In the genomic region with DNA sequence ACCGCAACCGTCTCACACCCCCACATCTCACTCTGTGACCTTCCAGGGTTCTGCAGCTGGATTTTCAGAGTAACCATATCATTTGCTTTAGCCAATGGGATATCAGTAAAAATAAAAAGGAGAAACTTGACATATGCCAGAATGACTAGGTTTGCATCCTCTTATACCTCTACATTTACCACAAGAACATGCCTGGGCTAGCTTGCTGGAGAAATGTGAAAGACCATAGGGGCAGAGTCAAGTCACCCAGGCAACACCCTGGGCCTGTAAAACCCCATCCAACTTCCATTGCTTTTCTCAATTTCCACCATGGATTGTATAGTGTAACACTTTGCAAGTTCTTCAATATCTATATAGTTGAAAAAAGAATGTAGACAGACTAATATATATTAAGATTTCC, we compare ENCODE assay signal across 25 cellular contexts.
"Had no signal": no experiment of that assay in that cellular context is flagged by ENCODE, and none has a peak within 500 bp of the region (broad histone marks: within the 10 kb centered on the region; RNA-seq: fewer than 3 reads in every experiment).

No MANE protein-coding gene starts in this region.

- H3K4me3 ChIP-seq: SJCRH30 had no signal

- H3K27me3 ChIP-seq: brain microvascular endothelial cell, SJCRH30 had no signal

- H3K4me1 ChIP-seq: SJCRH30 had no signal

- DNase-seq: activated CD4-positive, alpha-beta memory T cell treated with anti-CD3 and anti-CD28 coated beads for 36 hours; activated CD4-positive, alpha-beta T cell treated with anti-CD3 and anti-CD28 coated beads, Interleukin-2, amount 10 ng/mL, durations not matched to agents 7 days and 5 days; activated CD4-positive, CD25-positive, alpha-beta regulatory T cell; activated CD8-positive, alpha-beta memory T cell treated with anti-CD3 and anti-CD28 coated beads for 24 hours; activated gamma-delta T cell; activated naive CD4-positive, alpha-beta T cell treated with anti-CD3 and anti-CD28 coated beads for 36 hours; activated T-cell treated with anti-CD3 and anti-CD28 coated beads, Interleukin-2, amount 50 U/mL, for 48 hours; amygdala; brain microvascular endothelial cell; cerebellar nuclear complex; MM.1S; NCI-H146; NCI-H187 treated with DMSO at 0.1 percent for 48 hours; NCI-H2081 treated with DMSO at 0.1 percent for 48 hours; NCI-H510A treated with DMSO at 0.1 percent for 48 hours; NCI-H69; NK-92 treated with Interleukin-12 subunit alpha and Interleukin-12 subunit beta, amount 100 ng/mL, for 24 hours; OCI-M1; RPMI8226; SJCRH30; SK-N-SH; T-helper 1 cell had no signal

- H3K36me3 ChIP-seq: brain microvascular endothelial cell, SJCRH30 had no signal

- H3K9me3 ChIP-seq: SJCRH30, SK-N-SH had no signal

- ATAC-seq: activated T-helper 17 cell treated with anti-CD3 and anti-CD28 coated beads, Interleukin-2, amount 50 U/mL, for 72 hours; Panc1; Right ventricle myocardium inferior had no signal
